ENCODE assay signal across 20 cellular contexts in genomic region chr1:3405974-3406867, GRCh38. TPM values are rescaled to one million over a fixed set of nuclear protein-coding genes. Genes with fewer than 3 reads are reported as not detected.
"Had no signal": no experiment of that assay in that cellular context is flagged by ENCODE, and none has a peak within 500 bp of the region (broad histone marks: within the 10 kb centered on the region; RNA-seq: fewer than 3 reads in every experiment).

No MANE protein-coding gene starts in this region.

- DNase-seq: activated CD4-positive, alpha-beta T cell treated with anti-CD3 and anti-CD28 coated beads, Interleukin-2, amount 10 ng/mL, durations not matched to agents 24 days and 14 days; activated CD4-positive, CD25-positive, alpha-beta regulatory T cell; activated CD8-positive, alpha-beta memory T cell treated with anti-CD3 and anti-CD28 coated beads, Interleukin-2, amount 50 U/mL, for 4 hours; activated CD8-positive, alpha-beta T cell treated with anti-CD3 and anti-CD28 coated beads, Interleukin-2, amount 10 ng/mL, durations not matched to agents 7 days and 5 days; activated effector memory CD4-positive, alpha-beta T cell treated with anti-CD3 and anti-CD28 coated beads, Interleukin-2, amount 50 U/mL, for 16 hours; activated T-cell treated with anti-CD3 and anti-CD28 coated beads, Interleukin-2, amount 50 U/mL, for 48 hours; amygdala; body of pancreas; effector CD8-positive, alpha-beta T cell; head of caudate nucleus; immature natural killer cell; stimulated activated CD4-positive, alpha-beta T cell treated with anti-CD3 and anti-CD28 coated beads, Interleukin-15, amount 100 ng/mL, for 24 hours; stimulated activated CD4-positive, alpha-beta T cell treated with anti-CD3 and anti-CD28 coated beads, Interleukin-4, amount 100 ng/mL, for 1 hour; stimulated activated naive B cell treated with anti-CD40 and anti-IgM and Interleukin-4, amounts not matched to agents 10 μg/mL and 1 μg/mL and 100 μg/mL, for 72 hours; thyroid gland had no signal

- H3K27ac ChIP-seq: body of pancreas, prostate gland, skin epidermis, thyroid gland had no signal

- H3K27me3 ChIP-seq: body of pancreas, thyroid gland had no signal

- H3K4me1 Mint-ChIP-seq: activated CD4-positive, alpha-beta T cell treated with anti-CD3 and anti-CD28 coated beads, Interleukin-2, amount 10 ng/mL, durations not matched to agents 24 days and 14 days; immature natural killer cell; stimulated activated naive B cell treated with anti-CD40 and anti-IgM and Interleukin-4, amounts not matched to agents 10 μg/mL and 1 μg/mL and 100 μg/mL, for 72 hours had no signal

- H3K4me1 ChIP-seq: body of pancreas had no signal

- H3K27ac Mint-ChIP-seq: activated CD4-positive, alpha-beta T cell treated with anti-CD3 and anti-CD28 coated beads, Interleukin-2, amount 10 ng/mL, durations not matched to agents 24 days and 14 days; activated CD8-positive, alpha-beta T cell treated with anti-CD3 and anti-CD28 coated beads, Interleukin-2, amount 10 ng/mL, durations not matched to agents 7 days and 5 days; activated naive CD4-positive, alpha-beta T cell treated with anti-CD3 and anti-CD28 coated beads, Interleukin-2, amount 50 U/mL, for 72 hours; immature natural killer cell; natural killer cell treated with Interleukin-12 subunit alpha and Interleukin-12 subunit beta and Interleukin-15 and Interleukin-18, amount 100 ng/mL, for 72 hours; stimulated activated naive B cell treated with anti-CD40 and anti-IgM and Interleukin-4, amounts not matched to agents 10 μg/mL and 1 μg/mL and 100 μg/mL, for 72 hours had no signal

- H3K27me3 Mint-ChIP-seq: activated CD4-positive, alpha-beta T cell treated with anti-CD3 and anti-CD28 coated beads, Interleukin-2, amount 10 ng/mL, durations not matched to agents 24 days and 14 days; natural killer cell treated with Interleukin-12 subunit alpha and Interleukin-12 subunit beta and Interleukin-15 and Interleukin-18, amount 100 ng/mL, for 72 hours had no signal

- H3K4me3 Mint-ChIP-seq: activated CD4-positive, alpha-beta T cell treated with anti-CD3 and anti-CD28 coated beads, Interleukin-2, amount 10 ng/mL, durations not matched to agents 24 days and 14 days; activated CD8-positive, alpha-beta T cell treated with anti-CD3 and anti-CD28 coated beads, Interleukin-2, amount 10 ng/mL, durations not matched to agents 7 days and 5 days; immature natural killer cell; natural killer cell treated with Interleukin-12 subunit alpha and Interleukin-12 subunit beta and Interleukin-15 and Interleukin-18, amount 100 ng/mL, for 72 hours; stimulated activated naive B cell treated with anti-CD40 and anti-IgM and Interleukin-4, amounts not matched to agents 10 μg/mL and 1 μg/mL and 100 μg/mL, for 72 hours had no signal

- H3K9me3 Mint-ChIP-seq: activated CD4-positive, alpha-beta T cell treated with anti-CD3 and anti-CD28 coated beads, Interleukin-2, amount 10 ng/mL, durations not matched to agents 24 days and 14 days; activated naive CD4-positive, alpha-beta T cell treated with anti-CD3 and anti-CD28 coated beads, Interleukin-2, amount 50 U/mL, for 72 hours; immature natural killer cell; natural killer cell treated with Interleukin-12 subunit alpha and Interleukin-12 subunit beta and Interleukin-15 and Interleukin-18, amount 100 ng/mL, for 72 hours; stimulated activated naive B cell treated with anti-CD40 and anti-IgM and Interleukin-4, amounts not matched to agents 10 μg/mL and 1 μg/mL and 100 μg/mL, for 72 hours had no signal

- H3K4me3 ChIP-seq: body of pancreas, prostate gland, skin epidermis, thyroid gland had no signal

- H3K36me3 Mint-ChIP-seq: activated naive CD4-positive, alpha-beta T cell treated with anti-CD3 and anti-CD28 coated beads, Interleukin-2, amount 50 U/mL, for 72 hours; immature natural killer cell; natural killer cell treated with Interleukin-12 subunit alpha and Interleukin-12 subunit beta and Interleukin-15 and Interleukin-18, amount 100 ng/mL, for 72 hours; stimulated activated naive B cell treated with anti-CD40 and anti-IgM and Interleukin-4, amounts not matched to agents 10 μg/mL and 1 μg/mL and 100 μg/mL, for 72 hours had no signal

- H3K36me3 ChIP-seq: prostate gland, thyroid gland had no signal

- H3K9me3 ChIP-seq: body of pancreas, prostate gland, thyroid gland had no signal

RNA-seq across cellular contexts. Expression of gene ARHGEF16, which starts 48.2 kb away (rescaled TPM):
- total RNA-seq: activated CD4-positive, alpha-beta T cell treated with anti-CD3 and anti-CD28 coated beads, Interleukin-2, amount 10 ng/mL, durations not matched to agents 24 days and 14 days; activated CD8-positive, alpha-beta T cell treated with anti-CD3 and anti-CD28 coated beads, Interleukin-2, amount 10 ng/mL, durations not matched to agents 7 days and 5 days; frontal cortex; natural killer cell treated with Interleukin-12 subunit alpha and Interleukin-12 subunit beta and Interleukin-15 and Interleukin-18, amount 100 ng/mL, for 72 hours had no signal
